Comparison of ENCODE assay signal across 22 cellular contexts in the genomic region with DNA sequence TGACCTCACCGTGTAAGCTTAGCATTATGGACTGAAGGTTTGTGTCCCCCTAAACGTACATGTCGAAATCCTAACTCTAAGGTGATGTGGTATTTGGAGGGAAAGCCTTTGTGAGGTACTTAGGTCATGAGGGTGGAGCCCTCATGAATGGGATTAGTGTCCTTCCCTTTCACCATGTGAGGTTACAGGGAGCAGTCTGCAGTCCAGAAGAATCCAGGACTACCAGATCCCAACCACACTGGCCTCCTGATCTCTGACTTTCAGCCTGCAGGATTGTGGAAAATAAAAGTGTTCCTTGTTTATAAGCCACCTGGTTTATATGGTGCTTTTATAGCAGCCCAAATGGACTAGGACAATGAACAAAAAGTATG.
DNase-seq lines count a peak whose midpoint lies in the region; ATAC-seq and TF ChIP-seq lines count a peak whose summit lies in the region.
"Had no signal": no experiment of that assay in that cellular context is flagged by ENCODE, and none has a peak within 500 bp of the region (broad histone marks: within the 10 kb centered on the region; RNA-seq: fewer than 3 reads in every experiment).

No MANE protein-coding gene starts in this region.

- no peak for DNase-seq in SK-N-SH
- no peak for DNase-seq in RWPE2 (ENCODE audit: low spot score)
- no peak for DNase-seq in stomach
- no peak for DNase-seq in NCI-H146 treated with DMSO at 0.1 percent for 48 hours (lab: John Stamatoyannopoulos, UW; ENCODE audit: unreplicated experiment)
- no peak for DNase-seq in putamen (ENCODE audit: low spot score)
- no peak for DNase-seq in NCI-H82 (lab: John Stamatoyannopoulos, UW)
- DNase-seq: activated CD4-positive, alpha-beta T cell treated with anti-CD3 and anti-CD28 coated beads, Interleukin-2, amount 10 ng/mL, durations not matched to agents 7 days and 5 days; activated gamma-delta T cell treated with Interleukin-2 at 50 U/mL for 16 hours; CD4-positive, alpha-beta T cell; DND-41; MV-4-11; NCI-H1436 treated with DMSO at 0.1 percent for 48 hours; posterior cingulate gyrus; SJCRH30; stimulated activated CD4-positive, alpha-beta T cell treated with anti-CD3 and anti-CD28 coated beads, Interleukin-15, amount 100 ng/mL, for 24 hours; stimulated activated CD4-positive, alpha-beta T cell treated with anti-CD3 and anti-CD28 coated beads, Interleukin-4, amount 100 ng/mL, for 4 hours had no signal

- POLR2A ChIA-PET in SK-N-SH (lab: Yijun Ruan, JAX) = no interaction called here

- H3K4me1 ChIP-seq in SK-N-SH (ENCODE audit: control insufficient read depth in 1 of 2, insufficient read depth in 2 of 2, low read depth in 1 of 2, low read length in 1 of 2) (peaks cover 0 to 3% of the 10 kb centered on the region in 2 experiments; a peak in 2 of 4 replicates), RWPE2 (ENCODE audit: insufficient read depth, poor library complexity, severe bottlenecking) (peaks cover 4% of the 10 kb centered on the region), mesodermal cell (ENCODE audit: control insufficient read depth, insufficient read depth, low read length, poor library complexity, severe bottlenecking) (peaks cover 9% of the 10 kb centered on the region), stomach (peaks cover 0 to 18% (median 4%) of the 10 kb centered on the region in 4 donors)
- H3K4me1 ChIP-seq: SJCRH30 had no signal

- H3K36me3 ChIP-seq in SK-N-SH (replicated peaks in 1 of 2; ENCODE audit: control insufficient read depth in 1 of 2, insufficient read depth in 2 of 2, low read length in 1 of 2) (peaks cover 0 to 10% of the 10 kb centered on the region in 2 experiments), RWPE2 (ENCODE audit: low read depth) (no peaks in the 10 kb centered on the region), mesodermal cell (ENCODE audit: control insufficient read depth, insufficient read depth, low read length) (peaks cover 75% of the 10 kb centered on the region), stomach (no peaks in the 10 kb centered on the region)
- H3K36me3 ChIP-seq: HAP-1, SJCRH30 had no signal

- TF ChIP-seq CTCF in SK-N-SH (IDR thresholded peaks at IDR 0.05) (no peak), RWPE2 (IDR thresholded peaks at IDR 0.05; ENCODE audit: poor library complexity, severe bottlenecking) (no peak), stomach (IDR thresholded peaks at IDR 0.05) (no peak)

- no peaks in the 10 kb centered on the region for H3K9me2 ChIP-seq in SK-N-SH

- no peaks in the 10 kb centered on the region for H4K20me1 ChIP-seq in SK-N-SH (ENCODE audit: insufficient read depth)

- H3K27me3 ChIP-seq in SK-N-SH (ENCODE audit: insufficient read depth) = no peaks in the 10 kb centered on the region
- no peaks in the 10 kb centered on the region for H3K27me3 ChIP-seq in RWPE2 (ENCODE audit: insufficient read depth, poor library complexity, severe bottlenecking)
- no peaks in the 10 kb centered on the region for H3K27me3 ChIP-seq in stomach
- H3K27me3 ChIP-seq: dorsolateral prefrontal cortex, SJCRH30 had no signal

- H3K9me3 ChIP-seq in SK-N-SH = no peaks in the 10 kb centered on the region
- no peaks in the 10 kb centered on the region for H3K9me3 ChIP-seq in RWPE2 (ENCODE audit: severe bottlenecking)
- no peaks in the 10 kb centered on the region for H3K9me3 ChIP-seq in mesodermal cell (ENCODE audit: control insufficient read depth, low read length)
- H3K9me3 ChIP-seq in stomach = no peaks in the 10 kb centered on the region

- no peak overlapping the region for H2AFZ ChIP-seq in SK-N-SH (ENCODE audit: low read depth)

- H3K4me3 ChIP-seq in SK-N-SH (ENCODE audit: low read depth in 2 of 2, low read length in 1 of 2) (no peak overlapping the region), RWPE2 (ENCODE audit: severe bottlenecking) (no peak overlapping the region), mesodermal cell (ENCODE audit: extremely low read depth, insufficient read depth, low read length, poor library complexity, severe bottlenecking) (no peak overlapping the region), stomach (no peak overlapping the region)
- H3K4me3 ChIP-seq: dorsolateral prefrontal cortex, HAP-1, SJCRH30 had no signal

- 94% methylated on average over 2 of the region's 3 CpGs for WGBS in SK-N-SH (ENCODE audit: low lambda C conversion rate)
- 83 to 100% methylated on average over 2 to 3 of the region's 3 CpGs for WGBS in mesodermal cell (ENCODE audit: insufficient coverage in 2 of 2), 2 experiments
- 40 to 62% (median 50%) methylated on average over 3 of the region's 3 CpGs for WGBS in stomach, 5 donors

- intact Hi-C loops in stomach (cut with DNase I; ENCODE audit: low total_unique reads) = no loop called here

- no peak for ATAC-seq in SK-N-SH treated with all-trans-retinoic acid at 6 μM for 48 hours
- no peak for ATAC-seq in RWPE2 (ENCODE audit: low read depth)
- ATAC-seq: WTC11 had no signal

- TF ChIP-seq RAD21 in SK-N-SH (IDR thresholded peaks at IDR 0.05; ENCODE audit: low read length) = no peak

- H3K27ac ChIP-seq in SK-N-SH (ENCODE audit: low read depth in 2 of 2, low read length in 1 of 2) (peak overlapping the region; percentile 68 to 83), RWPE2 (ENCODE audit: poor library complexity, severe bottlenecking) (peak overlapping the region; percentile 37), mesodermal cell (ENCODE audit: low read depth, low read length, severe bottlenecking) (peak overlapping the region; percentile 75), stomach (peak overlapping the region in 3 of 5 donors; percentile 29 to 73 (median 44))
- H3K27ac ChIP-seq: 22Rv1, dorsolateral prefrontal cortex, SJCRH30 had no signal

- TF ChIP-seq EP300 in SK-N-SH (IDR thresholded peaks at IDR 0.05; ENCODE audit: borderline replicate concordance in 1 of 2, low read depth in 1 of 2, low read length in 1 of 2) (no peak), stomach (IDR thresholded peaks at IDR 0.05) (no peak)

- CTCF ChIA-PET in SK-N-SH (lab: Yijun Ruan, JAX) = interaction anchor here (1.3 to 2.6 kb wide), 2 partner anchors 304 to 426 kb away, joined by 6 to 15 read pairs; no protein-coding TSS in a partner anchor

- H3K4me2 ChIP-seq in SK-N-SH = no peak overlapping the region

- H3K9ac ChIP-seq in SK-N-SH = no peak overlapping the region

- peaks cover 20% of the 10 kb centered on the region for H3F3A ChIP-seq in SK-N-SH (replicated peaks; ENCODE audit: insufficient read depth)

- no peak for TF ChIP-seq POLR2A in stomach (IDR thresholded peaks at IDR 0.05)

- H3K79me2 ChIP-seq in SK-N-SH (ENCODE audit: insufficient read depth) = peaks cover 36% of the 10 kb centered on the region; the same call in 1 of the 2 replicates

TF ChIP-seq in SK-N-SH, 30 proteins besides CTCF, POLR2A, EP300 and RAD21:
- TF ChIP-seq, protein P1, sequence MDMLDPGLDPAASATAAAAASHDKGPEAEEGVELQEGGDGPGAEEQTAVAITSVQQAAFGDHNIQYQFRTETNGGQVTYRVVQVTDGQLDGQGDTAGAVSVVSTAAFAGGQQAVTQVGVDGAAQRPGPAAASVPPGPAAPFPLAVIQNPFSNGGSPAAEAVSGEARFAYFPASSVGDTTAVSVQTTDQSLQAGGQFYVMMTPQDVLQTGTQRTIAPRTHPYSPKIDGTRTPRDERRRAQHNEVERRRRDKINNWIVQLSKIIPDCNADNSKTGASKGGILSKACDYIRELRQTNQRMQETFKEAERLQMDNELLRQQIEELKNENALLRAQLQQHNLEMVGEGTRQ (IDR thresholded peaks at IDR 0.05; ENCODE audit: borderline replicate concordance, low read depth, low read length) = no peak
- TF ChIP-seq, protein P2, sequence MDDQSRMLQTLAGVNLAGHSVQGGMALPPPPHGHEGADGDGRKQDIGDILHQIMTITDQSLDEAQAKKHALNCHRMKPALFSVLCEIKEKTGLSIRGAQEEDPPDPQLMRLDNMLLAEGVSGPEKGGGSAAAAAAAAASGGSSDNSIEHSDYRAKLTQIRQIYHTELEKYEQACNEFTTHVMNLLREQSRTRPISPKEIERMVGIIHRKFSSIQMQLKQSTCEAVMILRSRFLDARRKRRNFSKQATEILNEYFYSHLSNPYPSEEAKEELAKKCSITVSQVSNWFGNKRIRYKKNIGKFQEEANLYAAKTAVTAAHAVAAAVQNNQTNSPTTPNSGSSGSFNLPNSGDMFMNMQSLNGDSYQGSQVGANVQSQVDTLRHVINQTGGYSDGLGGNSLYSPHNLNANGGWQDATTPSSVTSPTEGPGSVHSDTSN (IDR thresholded peaks at IDR 0.05) = no peak
- TF ChIP-seq FOXM1 (IDR thresholded peaks at IDR 0.05; ENCODE audit: low read depth) (no peak), CHD2 (IDR thresholded peaks at IDR 0.05; ENCODE audit: low read length, partially characterized antibody) (no peak), ELF1 (IDR thresholded peaks at IDR 0.05) (no peak)

TF ChIP-seq in SK-N-SH treated with all-trans-retinoic acid at 6 μM for 48 hours, 23 proteins besides CTCF, POLR2A, EP300 and RAD21 (continues in another document):
- no peak for TF ChIP-seq ZNF70 (CRISPR knock-in tag; IDR thresholded peaks at IDR 0.05)
- no peak for TF ChIP-seq TOX (CRISPR knock-in tag; IDR thresholded peaks at IDR 0.05; ENCODE audit: borderline replicate concordance)
- TF ChIP-seq, protein P3, sequence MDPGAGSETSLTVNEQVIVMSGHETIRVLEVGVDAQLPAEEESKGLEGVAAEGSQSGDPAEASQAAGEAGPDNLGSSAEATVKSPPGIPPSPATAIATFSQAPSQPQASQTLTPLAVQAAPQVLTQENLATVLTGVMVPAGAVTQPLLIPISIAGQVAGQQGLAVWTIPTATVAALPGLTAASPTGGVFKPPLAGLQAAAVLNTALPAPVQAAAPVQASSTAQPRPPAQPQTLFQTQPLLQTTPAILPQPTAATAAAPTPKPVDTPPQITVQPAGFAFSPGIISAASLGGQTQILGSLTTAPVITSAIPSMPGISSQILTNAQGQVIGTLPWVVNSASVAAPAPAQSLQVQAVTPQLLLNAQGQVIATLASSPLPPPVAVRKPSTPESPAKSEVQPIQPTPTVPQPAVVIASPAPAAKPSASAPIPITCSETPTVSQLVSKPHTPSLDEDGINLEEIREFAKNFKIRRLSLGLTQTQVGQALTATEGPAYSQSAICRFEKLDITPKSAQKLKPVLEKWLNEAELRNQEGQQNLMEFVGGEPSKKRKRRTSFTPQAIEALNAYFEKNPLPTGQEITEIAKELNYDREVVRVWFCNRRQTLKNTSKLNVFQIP (CRISPR knock-in tag; IDR thresholded peaks at IDR 0.05; ENCODE audit: borderline replicate concordance, low read depth) = no peak
- TF ChIP-seq TCF4 (CRISPR knock-in tag; IDR thresholded peaks at IDR 0.05; ENCODE audit: borderline replicate concordance) = no peak
